Comparison of ENCODE assay signal across 14 cellular contexts in genomic region chr20:445514-446336, GRCh38. TPM values are rescaled to one million over a fixed set of nuclear protein-coding genes. Genes with fewer than 3 reads are reported as not detected.
DNase-seq lines count a peak whose midpoint lies in the region; ATAC-seq, FAIRE-seq and TF ChIP-seq lines count a peak whose summit lies in the region.
"Had no signal": no experiment of that assay in that cellular context is flagged by ENCODE, and none has a peak within 500 bp of the region (broad histone marks: within the 10 kb centered on the region; RNA-seq: fewer than 3 reads in every experiment).

No MANE protein-coding gene starts in this region.

- peaks cover 64% of the 10 kb centered on the region for H3K36me3 ChIP-seq in endodermal cell (ENCODE audit: control insufficient read depth, insufficient read depth, low read length)
- H3K36me3 ChIP-seq in psoas muscle (ENCODE audit: insufficient read depth in 1 of 2, low read depth in 1 of 2) = peaks cover 8 to 62% of the 10 kb centered on the region in 2 donors

- H3K9me3 ChIP-seq in endodermal cell (ENCODE audit: control insufficient read depth, low read length) (no peaks in the 10 kb centered on the region), psoas muscle (no peaks in the 10 kb centered on the region)
- H3K9me3 ChIP-seq in CD4-positive, alpha-beta T cell (ENCODE audit: control insufficient read depth, low read length) = no peaks in the 10 kb centered on the region

- ATAC-seq in psoas muscle = peak in 2 of 4 donors; percentile 4 to 36
- no peak for ATAC-seq in GM21367 (IDR thresholded peaks at IDR 0.05; ENCODE audit: unreplicated experiment)
- no peak for ATAC-seq in CD4-positive, alpha-beta T cell (ENCODE audit: poor library complexity)

- no peak for DNase-seq in GM12891 (ENCODE audit: insufficient read length, low spot score)
- DNase-seq in M059J (ENCODE audit: low read depth) = peak; percentile 25
- no peak for DNase-seq in endodermal cell
- no peak for DNase-seq in psoas muscle
- DNase-seq in CD4-positive, alpha-beta T cell = no peak
- DNase-seq in NCI-H2227 treated with DMSO at 0.1 percent for 48 hours (lab: John Stamatoyannopoulos, UW) = no peak
- DNase-seq: activated CD4-positive, alpha-beta T cell treated with anti-CD3 and anti-CD28 coated beads, Interleukin-2, amount 10 ng/mL, durations not matched to agents 7 days and 5 days; activated T-cell treated with anti-CD3 and anti-CD28 coated beads for 4 hours; cortex of kidney; H9; NCI-H1436 treated with DMSO at 0.1 percent for 48 hours had no signal

- TF ChIP-seq CTCF in endodermal cell (conservative IDR thresholded peaks at IDR 0.05) = no peak
- TF ChIP-seq CTCF in psoas muscle (IDR thresholded peaks at IDR 0.05) = no peak
- TF ChIP-seq CTCF in CD4-positive, alpha-beta T cell (IDR thresholded peaks at IDR 0.05) = no peak

- no peak overlapping the region for H3K4me3 Mint-ChIP-seq in endodermal cell
- no peak overlapping the region for H3K4me3 Mint-ChIP-seq in CD4-positive, alpha-beta T cell
- H3K4me3 Mint-ChIP-seq: activated CD4-positive, alpha-beta T cell treated with anti-CD3 and anti-CD28 coated beads, Interleukin-2, amount 10 ng/mL, durations not matched to agents 7 days and 5 days; activated naive CD4-positive, alpha-beta T cell treated with anti-CD3 and anti-CD28 coated beads, Interleukin-2, amount 50 U/mL, for 24 hours; H9 had no signal

- CTCF ChIA-PET in CD4-positive, alpha-beta T cell (lab: Charles Lee) = interaction anchor here (1.1 kb wide), 1 partner anchor 14 kb away, joined by 3 read pairs; no protein-coding TSS in a partner anchor

- H3K9me3 Mint-ChIP-seq in endodermal cell = no peaks in the 10 kb centered on the region
- no peaks in the 10 kb centered on the region for H3K9me3 Mint-ChIP-seq in CD4-positive, alpha-beta T cell
- H3K9me3 Mint-ChIP-seq: activated CD4-positive, alpha-beta T cell treated with anti-CD3 and anti-CD28 coated beads, Interleukin-2, amount 10 ng/mL, durations not matched to agents 7 days and 5 days; activated naive CD4-positive, alpha-beta T cell treated with anti-CD3 and anti-CD28 coated beads, Interleukin-2, amount 50 U/mL, for 24 hours; H9 had no signal

- FAIRE-seq in GM12891 (lab: Jason Lieb, UNC) = peak; percentile 9

- peaks cover 59% of the 10 kb centered on the region for H3K36me3 Mint-ChIP-seq in endodermal cell (ENCODE audit: low read depth)
- H3K36me3 Mint-ChIP-seq in CD4-positive, alpha-beta T cell (ENCODE audit: low read depth) = peaks cover 74% of the 10 kb centered on the region

- 94 to 96% methylated on average over 3 to 5 of the region's 5 CpGs for WGBS in endodermal cell (ENCODE audit: insufficient coverage in 1 of 2, insufficient read length in 1 of 2), 2 experiments
- 56 to 82% (median 62%) methylated on average over 5 of the region's 5 CpGs for WGBS in psoas muscle, 3 donors

- intact Hi-C loops in psoas muscle (cut with DNase I) = no loop called here
- intact Hi-C loops in CD4-positive, alpha-beta T cell (cut with DNase I, micrococcal nuclease) = no loop called here

- H3K9ac ChIP-seq in endodermal cell (ENCODE audit: extremely low read depth, low read length, poor library complexity, severe bottlenecking) = no peak overlapping the region

- no peaks in the 10 kb centered on the region for H3K27me3 Mint-ChIP-seq in endodermal cell (ENCODE audit: insufficient read depth)
- H3K27me3 Mint-ChIP-seq in CD4-positive, alpha-beta T cell = no peaks in the 10 kb centered on the region
- H3K27me3 Mint-ChIP-seq: activated CD4-positive, alpha-beta T cell treated with anti-CD3 and anti-CD28 coated beads, Interleukin-2, amount 10 ng/mL, durations not matched to agents 7 days and 5 days; activated naive CD4-positive, alpha-beta T cell treated with anti-CD3 and anti-CD28 coated beads, Interleukin-2, amount 50 U/mL, for 24 hours had no signal

- H3K27ac Mint-ChIP-seq in endodermal cell = peak overlapping the region; percentile 35
- H3K27ac Mint-ChIP-seq in CD4-positive, alpha-beta T cell = no peak overlapping the region
- H3K27ac Mint-ChIP-seq: activated CD4-positive, alpha-beta T cell treated with anti-CD3 and anti-CD28 coated beads, Interleukin-2, amount 10 ng/mL, durations not matched to agents 7 days and 5 days; activated naive CD4-positive, alpha-beta T cell treated with anti-CD3 and anti-CD28 coated beads, Interleukin-2, amount 50 U/mL, for 24 hours had no signal

- no peaks in the 10 kb centered on the region for H3K4me1 Mint-ChIP-seq in endodermal cell
- peaks cover 27% of the 10 kb centered on the region for H3K4me1 Mint-ChIP-seq in CD4-positive, alpha-beta T cell (ENCODE audit: low read depth)

- H3K27ac ChIP-seq in endodermal cell (ENCODE audit: low read depth, low read length) (no peak overlapping the region), psoas muscle (peak overlapping the region; percentile 68)
- H3K27ac ChIP-seq in CD4-positive, alpha-beta T cell (ENCODE audit: low read depth, low read length) = no peak overlapping the region

- no peak for TF ChIP-seq POLR2A in GM12891 (IDR thresholded peaks at IDR 0.05; ENCODE audit: low read depth, low read length)

- no peaks in the 10 kb centered on the region for H3K4me1 ChIP-seq in endodermal cell (ENCODE audit: control insufficient read depth, insufficient read depth, low read length)
- peaks cover 32% of the 10 kb centered on the region for H3K4me1 ChIP-seq in psoas muscle

- POLR2A ChIA-PET in CD4-positive, alpha-beta T cell (lab: Charles Lee) = no interaction called here

- H3K4me3 ChIP-seq in endodermal cell (ENCODE audit: low read length) (no peak overlapping the region), psoas muscle (no peak overlapping the region)
- H3K4me3 ChIP-seq: smooth muscle cell had no signal

- H3K27me3 ChIP-seq in endodermal cell (ENCODE audit: control insufficient read depth, insufficient read depth, low read length, poor library complexity, severe bottlenecking) (no peaks in the 10 kb centered on the region), psoas muscle (ENCODE audit: insufficient read depth in 3 of 3, low read length in 2 of 3) (no peaks in the 10 kb centered on the region)
- no peaks in the 10 kb centered on the region for H3K27me3 ChIP-seq in CD4-positive, alpha-beta T cell (ENCODE audit: control insufficient read depth, insufficient read depth, low read length)

TF ChIP-seq in GM12891, 5 proteins besides CTCF, POLR2A, EP300 and RAD21:
- TF ChIP-seq TAF1 (IDR thresholded peaks at IDR 0.05; ENCODE audit: low read depth, low read length) (no peak), SPI1 (IDR thresholded peaks at IDR 0.05; ENCODE audit: low read depth, low read length) (no peak), PAX5 (IDR thresholded peaks at IDR 0.05; ENCODE audit: insufficient read depth, low read length, severe bottlenecking) (no peak), POU2F2 (IDR thresholded peaks at IDR 0.05; ENCODE audit: low read depth, low read length) (no peak), POLR2AphosphoS5 (IDR thresholded peaks at IDR 0.05; ENCODE audit: low read depth, low read length) (no peak)

RNA-seq across cellular contexts. Expression of gene TBC1D20, which starts 16.6 kb away (rescaled TPM):
- polyA plus RNA-seq in GM12891 (2012; ENCODE audit: low read depth, missing spikeins) = 6.9 TPM
- total RNA-seq in M059J (2014; rRNA removed; shearing (Covaris generic)) = 42.4 and 53.2 TPM in 2 replicates
- total RNA-seq in endodermal cell = 10 to 100 TPM; 24.9 to 28.0 TPM
- 24.5 TPM for polyA plus RNA-seq in endodermal cell (2013, experiment 1 of 2)
- 23.7 TPM for polyA plus RNA-seq in endodermal cell (2013, experiment 2 of 2)
- 10 to 100 TPM; 23.9 to 31.4 (median 29.3) TPM for total RNA-seq in psoas muscle
- polyA plus RNA-seq in psoas muscle = 10 to 100 TPM; 16.6 to 29.2 (median 21.1) TPM
- total RNA-seq in CD4-positive, alpha-beta T cell = 10 to 100 TPM; 15.7 to 16.1 TPM

RNA-seq across cellular contexts. Expression of gene RBCK1, which starts 37.6 kb away (rescaled TPM):
- 90.4 TPM for polyA plus RNA-seq in GM12891 (2012; ENCODE audit: low read depth, missing spikeins)
- 132 and 155 TPM in 2 replicates for total RNA-seq in M059J (2014; rRNA removed; shearing (Covaris generic))
- total RNA-seq in endodermal cell = 10 to 100 TPM; 61.7 to 63.7 TPM
- 56.3 TPM for polyA plus RNA-seq in endodermal cell (2013, experiment 1 of 2)
- polyA plus RNA-seq in endodermal cell (2013, experiment 2 of 2) = 44.3 TPM
- total RNA-seq in psoas muscle = 10 to 100 TPM; 34.1 to 50.5 (median 40.7) TPM
- polyA plus RNA-seq in psoas muscle = 10 to 100 TPM; 35.8 to 52.5 (median 46.0) TPM
- total RNA-seq in CD4-positive, alpha-beta T cell = 10 to 100 TPM; 53.3 to 57.3 TPM
